In the genomic region with DNA sequence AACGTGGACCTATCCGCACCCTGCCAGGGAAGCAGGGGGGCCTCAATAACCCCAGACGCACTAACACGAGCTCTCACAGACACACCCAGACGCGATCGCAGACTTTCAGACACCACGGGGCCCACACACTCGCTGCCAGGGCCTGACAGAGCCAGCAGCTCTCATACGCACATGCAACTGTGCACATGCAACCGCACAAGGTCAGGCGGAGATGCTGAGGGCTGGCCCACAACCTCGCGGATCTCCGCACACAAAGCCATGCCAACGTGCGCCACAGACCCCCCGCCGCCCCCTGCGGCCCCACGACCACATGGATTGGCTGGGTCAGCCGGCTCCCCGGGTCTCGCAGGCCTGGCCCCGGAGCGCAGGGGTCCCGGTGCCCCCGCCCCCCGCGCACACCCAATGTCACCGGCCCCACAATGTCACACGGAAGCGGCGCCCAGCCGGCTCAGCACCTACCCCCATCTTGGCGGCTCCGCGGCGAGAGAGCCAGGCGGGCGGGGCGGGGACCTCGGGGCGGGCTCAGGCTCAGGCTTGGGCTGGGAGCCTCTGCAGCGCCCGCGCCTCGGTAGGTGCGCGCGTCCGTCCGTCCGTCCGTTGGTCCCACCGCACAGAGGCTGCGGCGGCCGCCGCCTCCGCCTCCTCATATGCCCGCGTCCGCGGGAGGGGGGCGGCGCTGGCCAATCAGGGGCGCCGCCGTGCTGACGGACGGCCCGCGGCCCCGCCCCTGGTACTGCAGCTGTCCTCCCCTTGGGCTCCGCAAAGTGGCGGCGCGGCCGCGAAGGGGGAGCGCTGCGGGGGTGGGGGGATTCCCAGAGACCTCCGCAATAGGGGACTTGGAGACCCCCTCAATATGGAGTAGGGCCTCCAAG, we compare ENCODE assay signal across 8 cellular contexts. TPM values are rescaled to one million over a fixed set of nuclear protein-coding genes. Genes with fewer than 3 reads are reported as not detected.
DNase-seq lines count a peak whose midpoint lies in the region; ATAC-seq and TF ChIP-seq lines count a peak whose summit lies in the region.

A gene (minus strand): TSS at position 619 of the 872 bp plus-strand sequence. CDS start 154 bp downstream, at position 465.

- no peak within 1 kb of the TSS for H3K4me3 Mint-ChIP-seq in MCF 10A (ENCODE audit: unreplicated experiment)

- H3K27ac Mint-ChIP-seq in MCF 10A (ENCODE audit: low read depth, unreplicated experiment), result no peak within 1 kb of the TSS

- H3K36me3 Mint-ChIP-seq in MCF 10A (ENCODE audit: insufficient read depth, unreplicated experiment), result no peaks in the 10 kb centered on the region

- peaks cover 59% of the 10 kb centered on the region for H3K27me3 Mint-ChIP-seq in MCF 10A (ENCODE audit: insufficient read depth, unreplicated experiment)

- CTCF ChIA-PET in MCF 10A (lab: Yijun Ruan, JAX), result no interaction called here

- H3K9me3 Mint-ChIP-seq in MCF 10A (ENCODE audit: unreplicated experiment), result no peaks in the 10 kb centered on the region

- POLR2A ChIA-PET in MCF 10A (lab: Yijun Ruan, JAX), result no interaction called here

- no peak for TF ChIP-seq CTCF in MCF 10A (IDR thresholded peaks at IDR 0.05; ENCODE audit: unreplicated experiment)
- TF ChIP-seq CTCF in choroid plexus epithelial cell (conservative IDR thresholded peaks at IDR 0.05; ENCODE audit: low read depth, low read length), result no peak

- intact Hi-C loops in MCF 10A (cut with micrococcal nuclease), result no loop called here

- peak within 1 kb of the TSS; percentile 22 for H3K4me3 ChIP-seq in choroid plexus epithelial cell (ENCODE audit: low read depth, low read length)

- H3K4me1 Mint-ChIP-seq in MCF 10A (ENCODE audit: insufficient read depth, unreplicated experiment), result no peaks in the 10 kb centered on the region

- in situ Hi-C loops in T47D (cut with HindIII; ENCODE audit: low pct_unique_long_range_greater_than_20kb, low sequenced_read_pairs), result no loop called here

- DNase-seq in T47D (ENCODE audit: low read depth in 1 of 2, low spot score in 1 of 2) (peak; percentile 82 to 95), MCF 10A (ENCODE audit: unreplicated experiment) (no peak), NCI-H2196 treated with DMSO at 0.1 percent for 48 hours (lab: John Stamatoyannopoulos, UW; ENCODE audit: unreplicated experiment) (peak; percentile 76), choroid plexus epithelial cell (ENCODE audit: low read depth) (peak; percentile 48), left lobe of liver (ENCODE audit: low spot score) (no peak)
- peak in 3 of 4 experiments; percentile 23 to 38 (median 27) for DNase-seq in activated CD4-positive, CD25-positive, alpha-beta regulatory T cell (lab: John Stamatoyannopoulos, UW)
- peak; percentile 5 to 47 (median 13) for DNase-seq in stimulated activated CD4-positive, alpha-beta T cell treated with anti-CD3 and anti-CD28 coated beads, TNF-alpha, amount 100 ng/mL, for 1 hour (ENCODE audit: low read depth in 3 of 3, low spot score in 1 of 3)

- ATAC-seq in left lobe of liver (peak; percentile 53), GM21367 (IDR thresholded peaks at IDR 0.05; ENCODE audit: unreplicated experiment) (no peak)

- BruUV-seq in MCF 10A (replicated peaks; lab: Mats Ljungman, UMichigan), result no TSS peak

RNA-seq across cellular contexts. Expression of the gene that starts here (rescaled TPM):
- not detected in 2 replicates for total RNA-seq in MCF 10A (2022)
- 0.10 TPM for total RNA-seq in left lobe of liver

Comparison
In these comparisons a context has a peak if more than half of its experiments do, and no peak if none do; other contexts are left out.
1. DNase-seq: peak in T47D (2 of 2), NCI-H2196 treated with DMSO at 0.1 percent for 48 hours (single experiment), activated CD4-positive, CD25-positive, alpha-beta regulatory T cell (3 of 4), choroid plexus epithelial cell (single experiment) and stimulated activated CD4-positive, alpha-beta T cell treated with anti-CD3 and anti-CD28 coated beads, TNF-alpha, amount 100 ng/mL, for 1 hour (3 of 3); none in MCF 10A (single experiment) and left lobe of liver (single experiment).
2. Peak in ATAC-seq in left lobe of liver; RNA of the gene not detected or under 1 TPM.